Comparison of ENCODE assay signal across 8 cellular contexts in genomic region chr13:95644611-95645052, GRCh38. TPM values are rescaled to one million over a fixed set of nuclear protein-coding genes. Genes with fewer than 3 reads are reported as not detected.
DNase-seq lines count a peak whose midpoint lies in the region; ATAC-seq and FAIRE-seq lines count a peak whose summit lies in the region.

A gene with protein sequence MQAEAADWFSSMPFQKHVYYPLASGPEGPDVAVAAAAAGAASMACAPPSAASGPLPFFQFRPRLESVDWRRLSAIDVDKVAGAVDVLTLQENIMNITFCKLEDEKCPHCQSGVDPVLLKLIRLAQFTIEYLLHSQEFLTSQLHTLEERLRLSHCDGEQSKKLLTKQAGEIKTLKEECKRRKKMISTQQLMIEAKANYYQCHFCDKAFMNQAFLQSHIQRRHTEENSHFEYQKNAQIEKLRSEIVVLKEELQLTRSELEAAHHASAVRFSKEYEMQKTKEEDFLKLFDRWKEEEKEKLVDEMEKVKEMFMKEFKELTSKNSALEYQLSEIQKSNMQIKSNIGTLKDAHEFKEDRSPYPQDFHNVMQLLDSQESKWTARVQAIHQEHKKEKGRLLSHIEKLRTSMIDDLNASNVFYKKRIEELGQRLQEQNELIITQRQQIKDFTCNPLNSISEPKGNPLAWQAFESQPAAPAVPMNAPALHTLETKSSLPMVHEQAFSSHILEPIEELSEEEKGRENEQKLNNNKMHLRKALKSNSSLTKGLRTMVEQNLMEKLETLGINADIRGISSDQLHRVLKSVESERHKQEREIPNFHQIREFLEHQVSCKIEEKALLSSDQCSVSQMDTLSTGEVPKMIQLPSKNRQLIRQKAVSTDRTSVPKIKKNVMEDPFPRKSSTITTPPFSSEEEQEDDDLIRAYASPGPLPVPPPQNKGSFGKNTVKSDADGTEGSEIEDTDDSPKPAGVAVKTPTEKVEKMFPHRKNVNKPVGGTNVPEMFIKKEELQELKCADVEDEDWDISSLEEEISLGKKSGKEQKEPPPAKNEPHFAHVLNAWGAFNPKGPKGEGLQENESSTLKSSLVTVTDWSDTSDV (minus strand): TSS chr13:95644706. CDS start chr13:95642029, 2,677 bp downstream.

- H3K4me1 ChIP-seq in skeletal muscle satellite cell (ENCODE audit: control insufficient read depth, insufficient read depth, low read length) = peaks cover 21% of the 10 kb centered on the region

- H3K4me3 ChIP-seq in skeletal muscle satellite cell (ENCODE audit: low read length) = peak within 1 kb of the TSS; percentile 75

- H3K9me3 ChIP-seq in skeletal muscle satellite cell (replicated peaks; ENCODE audit: low read length) = no peaks in the 10 kb centered on the region

- ATAC-seq in GM18520 (IDR thresholded peaks at IDR 0.05; ENCODE audit: unreplicated experiment) (peak; percentile 63), HG03571 (IDR thresholded peaks at IDR 0.05; ENCODE audit: unreplicated experiment) (peak; percentile 79), GM19395 (IDR thresholded peaks at IDR 0.05; ENCODE audit: unreplicated experiment) (no peak)

- DNase-seq in Ammon's horn (ENCODE audit: low spot score) (peak; percentile 85), RCC 7860 (ENCODE audit: low spot score) (peak; percentile 40), cerebellum (ENCODE audit: low spot score) (peak; percentile 85), inferior parietal cortex (ENCODE audit: extremely low spot score) (peak; percentile 62)

- peak within 1 kb of the TSS; percentile 82 for H3K9ac ChIP-seq in skeletal muscle satellite cell (ENCODE audit: low read depth, low read length)

- H3K36me3 ChIP-seq in skeletal muscle satellite cell (ENCODE audit: insufficient read depth, low read length) = peaks cover 14% of the 10 kb centered on the region

- H3K4me2 ChIP-seq in skeletal muscle satellite cell (ENCODE audit: low read length) = peak within 1 kb of the TSS; percentile 85

- H3K27me3 ChIP-seq in skeletal muscle satellite cell (ENCODE audit: control insufficient read depth, insufficient read depth, low read length) = no peaks in the 10 kb centered on the region

- no peak for FAIRE-seq in RCC 7860 (lab: Jason Lieb, UNC)

RNA-seq across cellular contexts. Expression of the gene that starts here (rescaled TPM):
- 53.3 TPM for total RNA-seq in cerebellum
- 21.4 and 28.4 TPM in 2 replicates for total RNA-seq in skeletal muscle satellite cell (2012; rRNA removed)
